Comparison of ENCODE assay signal across 8 cellular contexts in genomic region chr5:71446540-71447216, GRCh38. TPM values are rescaled to one million over a fixed set of nuclear protein-coding genes. Genes with fewer than 3 reads are reported as not detected.
A peak's percentile ranks its signal among the peaks of the same experiment; 100 is the strongest.
DNase-seq lines count a peak whose midpoint lies in the region; ATAC-seq, FAIRE-seq and TF ChIP-seq lines count a peak whose summit lies in the region.
"Not testable (repeated sequence)": the region's sequence is repeated elsewhere in the genome, so short reads cannot be mapped to it uniquely, and the experiment has no call there.

No MANE protein-coding gene starts in this region.

- H3K36me3 ChIP-seq in K562 (ENCODE audit: control insufficient read depth, insufficient read depth, low read length); lower lobe of right lung: not testable (repeated sequence)

- FAIRE-seq in K562 (lab: Jason Lieb, UNC): not testable (repeated sequence)

- TF ChIP-seq CTCF in K562 (IDR thresholded peaks at IDR 0.05 in 2 of 3, conservative IDR thresholded peaks at IDR 0.05 in 1 of 3; ENCODE audit: insufficient read depth in 2 of 3, low read depth in 1 of 3, low read length in 3 of 3); lower lobe of right lung (IDR thresholded peaks at IDR 0.05): not testable (repeated sequence)

- TF ChIP-seq RAD21 in K562 (CRISPR knock-in tag; conservative IDR thresholded peaks at IDR 0.05 in 1 of 2, IDR thresholded peaks at IDR 0.05 in 1 of 2): not testable (repeated sequence)

- H4K20me1 ChIP-seq in K562 (replicated peaks; ENCODE audit: control insufficient read depth, insufficient read depth, low read length): not testable (repeated sequence)

- peak overlapping the region; percentile 12 for H3K4me3 Mint-ChIP-seq in T-helper 1 cell treated with Interleukin-12 subunit alpha and Interleukin-12 subunit beta and Interleukin-4 antibody, amounts not matched to agents 30 μg/mL and 1 μg/mL, for 36 hours
- peak overlapping the region in 1 of 2 donors; percentile 56 for H3K4me3 Mint-ChIP-seq in stimulated activated naive CD8-positive, alpha-beta T cell treated with anti-CD3 and anti-CD28 coated beads, Interleukin-15, amount 100 ng/mL, for 72 hours

- H3K9me3 ChIP-seq in K562 (replicated peaks; ENCODE audit: control insufficient read depth, insufficient read depth, low read depth, low read length); lower lobe of right lung: not testable (repeated sequence)

- BruUV-seq in K562 (replicated peaks; lab: Mats Ljungman, UMichigan): not testable (repeated sequence)

- not testable (repeated sequence) for H3K4me1 ChIP-seq in K562 (replicated peaks in 1 of 2; ENCODE audit: control insufficient read depth in 2 of 2, insufficient read depth in 2 of 2, low read length in 2 of 2); lower lobe of right lung

- not testable (repeated sequence) for H3K79me2 ChIP-seq in K562 (ENCODE audit: control insufficient read depth, insufficient read depth, low read length)

- intact Hi-C loops in K562 (cut with micrococcal nuclease); lower lobe of right lung (cut with DNase I): not testable (repeated sequence)

- not testable (repeated sequence) for H3K27ac Mint-ChIP-seq in T-helper 1 cell treated with Interleukin-12 subunit alpha and Interleukin-12 subunit beta and Interleukin-4 antibody, amounts not matched to agents 30 μg/mL and 1 μg/mL, for 36 hours; stimulated activated naive CD8-positive, alpha-beta T cell treated with anti-CD3 and anti-CD28 coated beads, Interleukin-15, amount 100 ng/mL, for 72 hours

- TF ChIP-seq POLR2A in K562 (conservative IDR thresholded peaks at IDR 0.05): not testable (repeated sequence)

- not testable (repeated sequence) for H2AFZ ChIP-seq in K562 (ENCODE audit: low read depth, low read length)

- TF ChIP-seq EP300 in K562 (IDR thresholded peaks at IDR 0.05; ENCODE audit: low read length): not testable (repeated sequence)

- not testable (repeated sequence) for H3K9ac ChIP-seq in K562 (ENCODE audit: insufficient read depth in 1 of 2, low read depth in 2 of 2, low read length in 2 of 2)

- peak; percentile 24 for ATAC-seq in GM19397 (IDR thresholded peaks at IDR 0.05; ENCODE audit: unreplicated experiment)
- peak; percentile 35 for ATAC-seq in HG02938 (IDR thresholded peaks at IDR 0.05; ENCODE audit: unreplicated experiment)
- peak; percentile 21; the same call in 1 of the 3 replicates for ATAC-seq in K562
- not testable (repeated sequence) for ATAC-seq in lower lobe of right lung
- ATAC-seq in stimulated activated naive CD8-positive, alpha-beta T cell treated with anti-CD3 and anti-CD28 coated beads, Interleukin-15, amount 100 ng/mL, for 72 hours: peak; percentile 6

- H3K36me3 Mint-ChIP-seq in T-helper 1 cell treated with Interleukin-12 subunit alpha and Interleukin-12 subunit beta and Interleukin-4 antibody, amounts not matched to agents 30 μg/mL and 1 μg/mL, for 36 hours (ENCODE audit: low read depth): not testable (repeated sequence)

- H3K9me3 Mint-ChIP-seq in T-helper 1 cell treated with Interleukin-12 subunit alpha and Interleukin-12 subunit beta and Interleukin-4 antibody, amounts not matched to agents 30 μg/mL and 1 μg/mL, for 36 hours; stimulated activated naive CD8-positive, alpha-beta T cell treated with anti-CD3 and anti-CD28 coated beads, Interleukin-15, amount 100 ng/mL, for 72 hours: not testable (repeated sequence)

- 46% methylated on average over 10 of the region's 13 CpGs for WGBS in K562 (ENCODE audit: insufficient coverage, low coverage, missing lambda C conversion rate)

- peak; percentile 42 for DNase-seq in DMS53 (lab: John Stamatoyannopoulos, UW)
- DNase-seq in NCI-H146 (lab: John Stamatoyannopoulos, UW): peak; percentile 15
- DNase-seq in K562 (ENCODE audit: extremely low read depth in 1 of 4, low spot score in 3 of 4); lower lobe of right lung; stimulated activated naive CD8-positive, alpha-beta T cell treated with anti-CD3 and anti-CD28 coated beads, Interleukin-15, amount 100 ng/mL, for 72 hours: not testable (repeated sequence)

- H3K27me3 Mint-ChIP-seq in T-helper 1 cell treated with Interleukin-12 subunit alpha and Interleukin-12 subunit beta and Interleukin-4 antibody, amounts not matched to agents 30 μg/mL and 1 μg/mL, for 36 hours (ENCODE audit: low read depth): peaks cover 45% of the 10 kb centered on the region
- H3K27me3 Mint-ChIP-seq in stimulated activated naive CD8-positive, alpha-beta T cell treated with anti-CD3 and anti-CD28 coated beads, Interleukin-15, amount 100 ng/mL, for 72 hours: peaks cover 27% of the 10 kb centered on the region

- not testable (repeated sequence) for H3K4me1 Mint-ChIP-seq in T-helper 1 cell treated with Interleukin-12 subunit alpha and Interleukin-12 subunit beta and Interleukin-4 antibody, amounts not matched to agents 30 μg/mL and 1 μg/mL, for 36 hours (ENCODE audit: low read depth); stimulated activated naive CD8-positive, alpha-beta T cell treated with anti-CD3 and anti-CD28 coated beads, Interleukin-15, amount 100 ng/mL, for 72 hours

- not testable (repeated sequence) for H3K4me3 ChIP-seq in K562
- peak overlapping the region; percentile 11 for H3K4me3 ChIP-seq in lower lobe of right lung

- CTCF ChIA-PET in K562 (lab: Yijun Ruan, JAX; ENCODE audit: low intra/inter-chr PET ratio): not testable (repeated sequence)

- not testable (repeated sequence) for H3K9me1 ChIP-seq in K562 (ENCODE audit: control insufficient read depth, insufficient read depth, low read length)

- not testable (repeated sequence) for H3K27ac ChIP-seq in K562 (ENCODE audit: extremely low read depth, low read depth, low read length); lower lobe of right lung

- POLR2A ChIA-PET in K562 (lab: Yijun Ruan, JAX): not testable (repeated sequence)

- not testable (repeated sequence) for H3K27me3 ChIP-seq in K562 (ENCODE audit: control insufficient read depth in 2 of 2, insufficient read depth in 2 of 2, low read length in 2 of 2); lower lobe of right lung (ENCODE audit: low read depth)

- in situ Hi-C loops in K562 (cut with MboI): not testable (repeated sequence)

- H3K4me2 ChIP-seq in K562 (ENCODE audit: insufficient read depth, low read length): not testable (repeated sequence)

TF ChIP-seq in K562, 482 proteins besides CTCF, POLR2A, EP300 and RAD21:
- TF ChIP-seq SPI1 (IDR thresholded peaks at IDR 0.05; ENCODE audit: borderline replicate concordance, low read depth, low read length): 0 out of 2 replicates have a peak, but pooled peaks have one; percentile 38
TF ChIP-seq in K562: peak in this region for 1; not testable (repeated sequence) for 481.

RNA-seq across cellular contexts. Expression of gene BDP1, which starts 8.8 kb away (rescaled TPM):
- 20.0 and 81.8 TPM in 2 replicates for total RNA-seq in K562 (2011; cell fraction: chromatin; rRNA removed; ENCODE audit: low replicate concordance)
- total RNA-seq in K562 (2011; cell fraction: nucleolus; rRNA removed): 11.8 and 12.4 TPM in 2 replicates
- total RNA-seq in K562 (2011; cell fraction: nucleoplasm; rRNA removed): 25.7 and 37.8 TPM in 2 replicates
- total RNA-seq in K562 (2014; rRNA removed): 21.1 and 23.9 TPM in 2 replicates
- total RNA-seq in K562 (2014; rRNA removed; fragmentation: Illumina TruSeq; extraction: Trizol): 39.1 and 45.4 TPM in 2 replicates
- total RNA-seq in K562 (2015; rRNA removed; fragmentation: Illumina TruSeq; extraction: Trizol): 42.0 and 47.3 TPM in 2 replicates
- total RNA-seq in K562 (2021): 23.7 and 24.0 TPM in 2 replicates
- 16.7 and 22.7 TPM in 2 replicates for polyA plus RNA-seq in K562 (2011; rRNA removed)
- 4.7 and 7.3 TPM in 2 replicates for polyA plus RNA-seq in K562 (2011; cell fraction: cytosol; rRNA removed)
- polyA plus RNA-seq in K562 (2011; cell fraction: nucleus; rRNA removed): 15.5 and 18.2 TPM in 2 replicates
- polyA plus RNA-seq in K562 (2012): 10.3 and 13.3 TPM in 2 replicates
- polyA plus RNA-seq in K562 (2014; fragmentation: Illumina TruSeq; extraction: Trizol): 19.9 and 25.8 TPM in 2 replicates
- 1 to 10 TPM; 6.9 to 7.9 TPM for polyA plus RNA-seq in K562 (2014; fragmentation: Nextera tagmentation; extraction: Ambion mirVana)
- 16.8 and 17.2 TPM in 2 replicates for polyA plus RNA-seq in K562 (2014; rRNA removed)
- polyA minus RNA-seq in K562 (2011; rRNA and poly(A)+ RNA removed): 34.7 and 37.3 TPM in 2 replicates
- 10.6 and 15.2 TPM in 2 replicates for polyA minus RNA-seq in K562 (2011; cell fraction: cytosol; rRNA and poly(A)+ RNA removed)
- 16.3 and 26.9 TPM in 2 replicates for polyA minus RNA-seq in K562 (2011; cell fraction: nucleus; rRNA and poly(A)+ RNA removed)
- 26.8 TPM for total RNA-seq in lower lobe of right lung
